ENCODE assay signal across 11 cellular contexts in the genomic region with DNA sequence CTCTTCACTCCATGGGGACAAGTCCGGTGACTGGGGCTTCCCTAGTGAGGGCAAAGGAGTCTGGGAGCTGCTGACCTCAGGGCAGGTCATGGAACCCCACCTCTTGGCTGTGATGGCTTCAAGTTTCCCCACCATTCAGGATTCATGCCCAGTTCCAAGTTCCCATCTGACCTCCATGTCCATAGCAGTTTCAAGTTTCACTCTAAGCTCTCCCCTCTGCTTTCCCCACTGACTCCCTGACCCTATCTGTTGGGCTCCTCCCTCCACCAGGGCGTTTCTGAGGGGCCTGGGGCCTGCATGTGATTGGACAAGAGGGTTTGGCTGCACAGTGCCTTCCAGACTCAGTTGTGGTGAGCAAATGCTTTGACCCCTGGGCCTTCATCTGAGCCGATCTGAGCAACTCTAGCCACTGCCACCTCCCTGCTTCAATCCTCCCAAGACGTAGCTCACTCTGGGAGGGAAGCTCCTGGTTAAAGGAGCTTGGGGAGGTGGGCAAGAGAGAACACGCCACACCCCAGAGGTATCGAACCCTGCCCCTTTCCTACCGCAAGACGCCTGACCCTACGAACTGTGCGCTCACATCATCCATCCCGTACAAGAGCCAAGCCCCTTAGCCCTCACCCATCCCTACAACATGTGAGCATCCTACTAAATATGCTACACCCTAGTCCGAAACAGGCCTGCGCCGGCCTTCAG. TPM values are rescaled to one million over a fixed set of nuclear protein-coding genes. Genes with fewer than 3 reads are reported as not detected.
DNase-seq lines count a peak whose midpoint lies in the region; FAIRE-seq and TF ChIP-seq lines count a peak whose summit lies in the region.
"Had no signal": no experiment of that assay in that cellular context is flagged by ENCODE, and none has a peak within 500 bp of the region (broad histone marks: within the 10 kb centered on the region; RNA-seq: fewer than 3 reads in every experiment).

No MANE protein-coding gene starts in this region.

- no peak overlapping the region for H4K5ac ChIP-seq in mesendoderm (ENCODE audit: low read length)

- H2BK120ac ChIP-seq in mesendoderm (ENCODE audit: low read depth, low read length) = no peak overlapping the region

- H3K9me3 ChIP-seq in WERI-Rb-1 (ENCODE audit: severe bottlenecking) = no peaks in the 10 kb centered on the region
- H3K9me3 ChIP-seq: BLaER1 treated with 17β-estradiol and CSF1 and Interleukin-3, amounts not matched to agents 10 nM and 100 nM; ovary had no signal

- no peak overlapping the region for H2BK5ac ChIP-seq in mesendoderm (ENCODE audit: low read length)

- H3K27ac ChIP-seq in WERI-Rb-1 (peak overlapping the region; percentile 48), mesendoderm (ENCODE audit: low read depth, low read length) (no peak overlapping the region)
- H3K27ac ChIP-seq: BLaER1 treated with 17β-estradiol and CSF1 and Interleukin-3, amounts not matched to agents 10 nM and 100 nM had no signal

- H3K56ac ChIP-seq in mesendoderm (ENCODE audit: low read length) = no peak overlapping the region

- no peaks in the 10 kb centered on the region for H3K4me1 ChIP-seq in mesendoderm (ENCODE audit: control insufficient read depth, low read depth, low read length)

- H4K8ac ChIP-seq in mesendoderm (ENCODE audit: low read depth, low read length) = no peak overlapping the region

- no peak for FAIRE-seq in urothelium cell line (lab: Jason Lieb, UNC)

- in situ Hi-C loops in GM13976 (cut with MboI; ENCODE audit: low sequenced_read_pairs, unreplicated experiment) = no loop called here

- WGBS in mesendoderm (ENCODE audit: extremely low coverage, insufficient coverage, low lambda C conversion rate) = no CpG with 5 or more reads among the region's 14 CpGs

- no peak overlapping the region for H3K9ac ChIP-seq in mesendoderm (ENCODE audit: low read length)

- no peak overlapping the region for H3K23ac ChIP-seq in mesendoderm (ENCODE audit: low read length)

- H2AK5ac ChIP-seq in mesendoderm (ENCODE audit: low read length) = no peak overlapping the region

- TF ChIP-seq CTCF in WERI-Rb-1 (IDR thresholded peaks at IDR 0.05; ENCODE audit: low read depth, low read length) (no peak), GM13976 (IDR thresholded peaks at IDR 0.05; ENCODE audit: borderline replicate concordance, control extremely low read depth, extremely low read depth, insufficient read depth, missing control alignments) (no peak)

- H3K4me3 ChIP-seq in WERI-Rb-1 (ENCODE audit: low read depth, low read length) (no peak overlapping the region), mesendoderm (ENCODE audit: low read length) (no peak overlapping the region)
- H3K4me3 ChIP-seq: BLaER1 treated with 17β-estradiol and CSF1 and Interleukin-3, amounts not matched to agents 10 nM and 100 nM; ovary had no signal

- no peaks in the 10 kb centered on the region for H3K79me2 ChIP-seq in mesendoderm (ENCODE audit: control insufficient read depth, insufficient read depth, low read length)

- peaks cover 45% of the 10 kb centered on the region for H3K36me3 ChIP-seq in WERI-Rb-1
- peaks cover 4% of the 10 kb centered on the region for H3K36me3 ChIP-seq in mesendoderm (ENCODE audit: control insufficient read depth, insufficient read depth, low read length)
- H3K36me3 ChIP-seq: ovary had no signal

- no peak overlapping the region for H3K4ac ChIP-seq in mesendoderm (ENCODE audit: low read depth, low read length)

- no peak overlapping the region for H3K4me2 ChIP-seq in mesendoderm (ENCODE audit: low read length)

- H3K27me3 ChIP-seq in WERI-Rb-1 (ENCODE audit: insufficient read depth, low read depth, severe bottlenecking) = no peaks in the 10 kb centered on the region
- no peaks in the 10 kb centered on the region for H3K27me3 ChIP-seq in mesendoderm (ENCODE audit: insufficient read depth, low read length, poor library complexity)
- H3K27me3 ChIP-seq: BLaER1 treated with 17β-estradiol and CSF1 and Interleukin-3, amounts not matched to agents 10 nM and 100 nM; ovary had no signal

- DNase-seq in EL (peak; percentile 20), WERI-Rb-1 (no peak), mesendoderm (peak; percentile 44), urothelium cell line (ENCODE audit: low spot score) (no peak), inferior parietal cortex (ENCODE audit: extremely low spot score) (no peak), GM13976 (ENCODE audit: low spot score) (no peak)
- DNase-seq: activated CD4-positive, alpha-beta T cell treated with anti-CD3 and anti-CD28 coated beads, Interleukin-2, amount 50 U/mL, for 48 hours; kidney glomerular epithelial cell; NCI-H524; ovary had no signal

- no peak overlapping the region for H3K18ac ChIP-seq in mesendoderm (ENCODE audit: low read length)

- no peak overlapping the region for H2BK15ac ChIP-seq in mesendoderm (replicated peaks; ENCODE audit: low read depth)

- peaks cover 2% of the 10 kb centered on the region for H3K79me1 ChIP-seq in mesendoderm (ENCODE audit: low read length)

RNA-seq across cellular contexts. Expression of a gene that starts 8.3 kb away (rescaled TPM):
- polyA plus RNA-seq in mesendoderm (2013, experiment 1 of 2) = 10.8 TPM
- polyA plus RNA-seq in mesendoderm (2013, experiment 2 of 2) = 10.3 TPM

RNA-seq across cellular contexts. Expression of a gene that starts 16.6 kb away (rescaled TPM):
- polyA plus RNA-seq in mesendoderm (2013, experiment 1 of 2) = 42.9 TPM
- polyA plus RNA-seq in mesendoderm (2013, experiment 2 of 2) = 41.1 TPM

RNA-seq across cellular contexts. Expression of a gene that starts 16.8 kb away (rescaled TPM):
- 3.4 TPM for polyA plus RNA-seq in mesendoderm (2013, experiment 1 of 2)
- 2.5 TPM for polyA plus RNA-seq in mesendoderm (2013, experiment 2 of 2)

RNA-seq across cellular contexts. Expression of a gene that starts 30.5 kb away (rescaled TPM):
- polyA plus RNA-seq in mesendoderm (2013, experiment 1 of 2) = 24.5 TPM
- 24.1 TPM for polyA plus RNA-seq in mesendoderm (2013, experiment 2 of 2)

Comparison
In these comparisons a context has a peak if more than half of its experiments do, and no peak if none do; other contexts are left out.
1. DNase-seq: peak in EL (single experiment) and mesendoderm (single experiment); none in WERI-Rb-1 (single experiment), urothelium cell line (single experiment), inferior parietal cortex (single experiment) and GM13976 (single experiment).